Comparison of ENCODE assay signal across 9 cellular contexts in the genomic region with DNA sequence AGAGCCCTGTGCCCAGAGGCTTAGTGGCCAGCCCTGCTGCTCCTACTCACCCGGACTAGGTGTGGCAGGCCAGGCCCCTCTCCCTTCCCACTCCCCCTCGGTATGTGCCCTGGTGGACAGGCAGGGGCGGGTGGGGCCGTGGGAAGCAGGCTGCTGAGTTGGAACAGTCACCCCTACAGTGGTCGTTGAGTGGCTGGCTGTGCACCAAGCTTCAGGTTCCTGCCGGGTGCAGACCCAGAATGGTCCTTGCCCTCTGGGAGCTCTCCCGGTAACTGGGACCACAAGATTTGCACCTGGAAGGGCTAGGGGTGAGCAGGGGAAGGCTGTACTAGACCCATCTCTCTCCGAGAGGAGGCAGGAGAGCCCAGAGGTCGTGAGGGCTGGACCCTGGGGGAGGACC.
DNase-seq lines count a peak whose midpoint lies in the region; ATAC-seq, FAIRE-seq and TF ChIP-seq lines count a peak whose summit lies in the region.
"Had no signal": no experiment of that assay in that cellular context is flagged by ENCODE, and none has a peak within 500 bp of the region (broad histone marks: within the 10 kb centered on the region; RNA-seq: fewer than 3 reads in every experiment).

No MANE protein-coding gene starts in this region.

- peak overlapping the region; percentile 93 for H3K27ac Mint-ChIP-seq in activated naive CD8-positive, alpha-beta T cell treated with anti-CD3 and anti-CD28 coated beads, Interleukin-2, amount 50 U/mL, for 24 hours
- peak overlapping the region; percentile 96 for H3K27ac Mint-ChIP-seq in osteocyte (ENCODE audit: unreplicated experiment)

- no peak for TF ChIP-seq POLR2A in GM12891 (IDR thresholded peaks at IDR 0.05; ENCODE audit: low read depth, low read length)

- no peak for TF ChIP-seq CTCF in osteocyte (IDR thresholded peaks at IDR 0.05)

- peak; percentile 16 for ATAC-seq in HG02840 (IDR thresholded peaks at IDR 0.05; ENCODE audit: low FRiP score, unreplicated experiment)
- ATAC-seq in activated naive CD8-positive, alpha-beta T cell treated with anti-CD3 and anti-CD28 coated beads, Interleukin-2, amount 50 U/mL, for 24 hours, result peak; percentile 3
- ATAC-seq in HG03520 (IDR thresholded peaks at IDR 0.05; ENCODE audit: unreplicated experiment), result no peak

- no peaks in the 10 kb centered on the region for H3K9me3 Mint-ChIP-seq in activated naive CD8-positive, alpha-beta T cell treated with anti-CD3 and anti-CD28 coated beads, Interleukin-2, amount 50 U/mL, for 24 hours
- H3K9me3 Mint-ChIP-seq in osteocyte (ENCODE audit: unreplicated experiment), result no peaks in the 10 kb centered on the region

- H3K4me1 Mint-ChIP-seq in activated naive CD8-positive, alpha-beta T cell treated with anti-CD3 and anti-CD28 coated beads, Interleukin-2, amount 50 U/mL, for 24 hours, result peaks cover 44% of the 10 kb centered on the region
- peaks cover 65% of the 10 kb centered on the region for H3K4me1 Mint-ChIP-seq in osteocyte (ENCODE audit: unreplicated experiment)

- peaks cover 3% of the 10 kb centered on the region for H3K36me3 Mint-ChIP-seq in activated naive CD8-positive, alpha-beta T cell treated with anti-CD3 and anti-CD28 coated beads, Interleukin-2, amount 50 U/mL, for 24 hours (ENCODE audit: low read depth)
- H3K36me3 Mint-ChIP-seq in osteocyte (ENCODE audit: unreplicated experiment), result peaks cover 24% of the 10 kb centered on the region

- FAIRE-seq in GM12891 (lab: Jason Lieb, UNC), result peak; percentile 13
- FAIRE-seq: colon had no signal

- no peak for DNase-seq in GM12891 (ENCODE audit: insufficient read length, low spot score)
- DNase-seq in activated naive CD8-positive, alpha-beta T cell treated with anti-CD3 and anti-CD28 coated beads, Interleukin-2, amount 50 U/mL, for 24 hours, result no peak
- DNase-seq in osteocyte (ENCODE audit: extremely low spot score, unreplicated experiment), result no peak
- no peak for DNase-seq in AG08395 (ENCODE audit: low spot score)
- DNase-seq in NCI-H82 (lab: John Stamatoyannopoulos, UW), result no peak
- DNase-seq in GM19238 (ENCODE audit: insufficient read length, low spot score), result no peak

- peak overlapping the region; percentile 75 for H3K4me3 Mint-ChIP-seq in activated naive CD8-positive, alpha-beta T cell treated with anti-CD3 and anti-CD28 coated beads, Interleukin-2, amount 50 U/mL, for 24 hours
- H3K4me3 Mint-ChIP-seq in osteocyte (ENCODE audit: unreplicated experiment), result peak overlapping the region; percentile 32

- no peaks in the 10 kb centered on the region for H3K27me3 Mint-ChIP-seq in activated naive CD8-positive, alpha-beta T cell treated with anti-CD3 and anti-CD28 coated beads, Interleukin-2, amount 50 U/mL, for 24 hours
- H3K27me3 Mint-ChIP-seq in osteocyte (ENCODE audit: unreplicated experiment), result no peaks in the 10 kb centered on the region

TF ChIP-seq in GM12891, 5 proteins besides CTCF, POLR2A, EP300 and RAD21:
- TF ChIP-seq SPI1 (IDR thresholded peaks at IDR 0.05; ENCODE audit: low read depth, low read length), result no peak
- no peak for TF ChIP-seq PAX5 (IDR thresholded peaks at IDR 0.05; ENCODE audit: insufficient read depth, low read length, severe bottlenecking)
- no peak for TF ChIP-seq POLR2AphosphoS5 (IDR thresholded peaks at IDR 0.05; ENCODE audit: low read depth, low read length)
